11 cellular contexts compared by ENCODE assay signal in genomic region chr21:40054403-40054802, GRCh38.
A peak's percentile ranks its signal among the peaks of the same experiment; 100 is the strongest.
DNase-seq lines count a peak whose midpoint lies in the region; ATAC-seq, FAIRE-seq and TF ChIP-seq lines count a peak whose summit lies in the region.
"Had no signal": no experiment of that assay in that cellular context is flagged by ENCODE, and none has a peak within 500 bp of the region (broad histone marks: within the 10 kb centered on the region; RNA-seq: fewer than 3 reads in every experiment).

No MANE protein-coding gene starts in this region.

- H3K4me2 ChIP-seq in PC-3 (ENCODE audit: low read length), result no peak overlapping the region

- peak; percentile 92 for FAIRE-seq in islet of Langerhans (lab: Jason Lieb, UNC)

- WGBS in aorta, 2 donors, result 5 to 7% methylated on average over 3 of the region's 3 CpGs

- no peaks in the 10 kb centered on the region for H3K9me2 ChIP-seq in PC-3 (replicated peaks; ENCODE audit: low read length)

- H3K9me3 ChIP-seq in PC-3 (ENCODE audit: low read length) (peaks cover 6% of the 10 kb centered on the region; the same call in 1 of the 2 replicates), aorta (ENCODE audit: control insufficient read depth, low read length) (no peaks in the 10 kb centered on the region)

- H3K4me3 ChIP-seq in PC-3 (ENCODE audit: low read length) (no peak overlapping the region), aorta (ENCODE audit: low read length in 2 of 2) (no peak overlapping the region)

- peak; percentile 65 for DNase-seq in Right ventricle myocardium inferior (ENCODE audit: missing footprints)
- DNase-seq in cardiac septum (ENCODE audit: low spot score), result no peak
- DNase-seq in PC-3, result peak; percentile 17
- peak; percentile 77 to 79 for DNase-seq in aorta
- no peak for DNase-seq in DMS114 treated with DMSO at 0.1 percent for 48 hours (lab: John Stamatoyannopoulos, UW; ENCODE audit: unreplicated experiment)
- DNase-seq in globus pallidus (ENCODE audit: low spot score), result no peak
- DNase-seq in activated CD4-positive, alpha-beta memory T cell treated with anti-CD3 and anti-CD28 coated beads for 36 hours, result no peak
- DNase-seq: cortex of kidney, posterior cingulate gyrus, T-helper 1 cell had no signal

- no peak overlapping the region for H3K4me3 Mint-ChIP-seq in activated CD4-positive, alpha-beta memory T cell treated with anti-CD3 and anti-CD28 coated beads for 36 hours

- no peak overlapping the region for H3K27ac Mint-ChIP-seq in activated CD4-positive, alpha-beta memory T cell treated with anti-CD3 and anti-CD28 coated beads for 36 hours

- POLR2A ChIA-PET in PC-3 (lab: Charles Lee; ENCODE audit: unreplicated experiment), result no interaction called here
- POLR2A ChIA-PET in activated CD4-positive, alpha-beta memory T cell treated with anti-CD3 and anti-CD28 coated beads for 36 hours (lab: Charles Lee), result no interaction called here

- no peak for TF ChIP-seq CTCF in PC-3 (conservative IDR thresholded peaks at IDR 0.05; ENCODE audit: low read depth, low read length)

- CTCF ChIA-PET in PC-3 (lab: Charles Lee), result no interaction called here
- CTCF ChIA-PET in activated CD4-positive, alpha-beta memory T cell treated with anti-CD3 and anti-CD28 coated beads for 36 hours (lab: Charles Lee), result no interaction called here

- no TSS peak for BruUV-seq in PC-3 (replicated peaks; lab: Mats Ljungman, UMichigan)

- H3K4me1 ChIP-seq in PC-3 (ENCODE audit: insufficient read depth, low read length) (no peaks in the 10 kb centered on the region), aorta (ENCODE audit: control insufficient read depth in 1 of 2, insufficient read depth in 2 of 2, low read length in 2 of 2) (peaks cover 3 to 5% of the 10 kb centered on the region in 2 donors)

- H3K36me3 ChIP-seq in PC-3 (ENCODE audit: low read depth, low read length), result no peaks in the 10 kb centered on the region
- no peaks in the 10 kb centered on the region for H3K36me3 ChIP-seq in aorta (ENCODE audit: control insufficient read depth in 1 of 2, insufficient read depth in 2 of 2, low read length in 1 of 2)

- no peaks in the 10 kb centered on the region for H3K27me3 Mint-ChIP-seq in activated CD4-positive, alpha-beta memory T cell treated with anti-CD3 and anti-CD28 coated beads for 36 hours

- no peaks in the 10 kb centered on the region for H3K36me3 Mint-ChIP-seq in activated CD4-positive, alpha-beta memory T cell treated with anti-CD3 and anti-CD28 coated beads for 36 hours

- H2AFZ ChIP-seq in PC-3 (ENCODE audit: low read length), result no peak overlapping the region

- H3K4me1 Mint-ChIP-seq in activated CD4-positive, alpha-beta memory T cell treated with anti-CD3 and anti-CD28 coated beads for 36 hours (ENCODE audit: low read depth), result no peaks in the 10 kb centered on the region

- H3K27me3 ChIP-seq in PC-3 (ENCODE audit: low read length), result no peaks in the 10 kb centered on the region
- H3K27me3 ChIP-seq in aorta (ENCODE audit: control insufficient read depth in 1 of 2, insufficient read depth in 2 of 2, low read length in 1 of 2), result no peaks in the 10 kb centered on the region

- ATAC-seq in Right ventricle myocardium inferior (peak; percentile 50), PC-3 (no peak), aorta (ENCODE audit: low FRiP score) (peak; percentile 64)

- intact Hi-C loops in Right ventricle myocardium inferior (cut with DNase I) (no loop called here), cardiac septum (cut with DNase I) (no loop called here), PC-3 (cut with micrococcal nuclease) (no loop called here), aorta (cut with DNase I) (no loop called here)
- intact Hi-C loops in activated CD4-positive, alpha-beta memory T cell treated with anti-CD3 and anti-CD28 coated beads for 36 hours (cut with micrococcal nuclease), result no loop called here

- no peaks in the 10 kb centered on the region for H3K9me3 Mint-ChIP-seq in activated CD4-positive, alpha-beta memory T cell treated with anti-CD3 and anti-CD28 coated beads for 36 hours

- H3K27ac ChIP-seq in PC-3 (ENCODE audit: low read length) (no peak overlapping the region), aorta (ENCODE audit: low read depth in 1 of 2, low read length in 2 of 2) (peak overlapping the region; percentile 46 to 66)

- no peaks in the 10 kb centered on the region for H4K20me1 ChIP-seq in PC-3 (ENCODE audit: low read length)

- no peak overlapping the region for H3K9ac ChIP-seq in PC-3 (ENCODE audit: low read length)

- H3F3A ChIP-seq in PC-3 (ENCODE audit: low read length, unreplicated experiment), result no peaks in the 10 kb centered on the region

- H3K79me2 ChIP-seq in PC-3 (ENCODE audit: low read length), result no peaks in the 10 kb centered on the region

Comparison
In these comparisons a context has a peak if more than half of its experiments do, and no peak if none do; other contexts are left out.
1. DNase-seq: peak in Right ventricle myocardium inferior (single experiment), PC-3 (single experiment) and aorta (2 of 2); none in cardiac septum (single experiment), DMS114 treated with DMSO at 0.1 percent for 48 hours (single experiment), globus pallidus (single experiment) and activated CD4-positive, alpha-beta memory T cell treated with anti-CD3 and anti-CD28 coated beads for 36 hours (single experiment).